In the genomic region with DNA sequence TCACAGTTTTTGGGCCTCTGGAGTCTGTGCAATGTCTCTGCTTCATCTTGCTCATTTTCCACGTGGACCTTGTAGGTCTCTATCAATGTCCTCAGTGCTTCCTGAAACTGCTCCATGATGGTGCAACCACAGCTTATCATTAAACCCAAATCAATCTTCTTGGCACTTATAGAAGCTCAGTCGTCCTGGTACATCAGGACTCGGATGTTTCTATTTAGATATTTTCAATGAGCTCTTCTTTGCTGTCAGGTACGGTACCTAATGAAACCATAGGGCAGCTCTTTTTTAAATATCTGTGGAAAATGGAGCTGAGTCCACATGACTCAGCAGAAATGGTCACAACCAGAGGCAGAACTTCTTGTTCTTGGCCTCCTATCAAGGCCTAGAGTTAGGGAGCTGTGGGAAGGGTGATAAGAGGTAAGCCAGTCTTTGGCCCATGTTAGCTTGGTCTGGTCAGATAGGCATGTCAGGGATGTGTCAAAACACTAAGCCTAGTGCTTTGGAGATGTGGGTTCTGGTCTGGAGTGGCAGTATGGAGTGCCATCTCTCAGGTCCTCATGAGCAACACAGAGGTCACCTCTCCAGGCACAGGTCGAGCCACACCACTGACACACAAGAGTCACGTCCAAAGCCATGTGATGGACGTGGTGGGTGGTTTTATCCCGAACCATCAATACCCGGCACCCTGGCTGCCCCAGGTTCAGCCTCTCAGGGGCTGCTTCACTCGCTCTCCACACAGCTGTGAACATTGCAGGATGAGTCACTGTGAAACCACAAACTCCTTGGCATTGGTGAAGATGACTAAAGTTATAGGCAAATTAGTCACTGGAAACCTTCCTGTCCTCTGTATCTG, we compare ENCODE assay signal across 8 cellular contexts.
DNase-seq lines count a peak whose midpoint lies in the region; ATAC-seq and TF ChIP-seq lines count a peak whose summit lies in the region.

No MANE protein-coding gene starts in this region.

- peaks cover 29% of the 10 kb centered on the region for H3K4me1 Mint-ChIP-seq in activated T-helper 1 cell treated with anti-CD3 and anti-CD28 coated beads, Interleukin-12 subunit alpha, Interleukin-12 subunit beta, Interleukin-2, Interleukin-4 antibody, amounts not matched to agents 30 ng/mL and 10 ng/mL and 1 ng/mL, durations not matched to agents 14 hours and 24 hours and 36 hours (ENCODE audit: low read depth)

- peak overlapping the region in 5 of 12 donors; percentile 0 to 62 (median 12) for H3K27ac ChIP-seq in heart left ventricle

- H3K27me3 ChIP-seq in heart left ventricle: no peaks in the 10 kb centered on the region
- H3K27me3 ChIP-seq in HAP-1 (ENCODE audit: low read depth): peaks cover 14% of the 10 kb centered on the region

- H3K36me3 Mint-ChIP-seq in activated T-helper 1 cell treated with anti-CD3 and anti-CD28 coated beads, Interleukin-12 subunit alpha, Interleukin-12 subunit beta, Interleukin-2, Interleukin-4 antibody, amounts not matched to agents 30 ng/mL and 10 ng/mL and 1 ng/mL, durations not matched to agents 14 hours and 24 hours and 36 hours (ENCODE audit: low read depth): no peaks in the 10 kb centered on the region

- peak; percentile 93 for DNase-seq in OCI-M1 (lab: John Stamatoyannopoulos, UW)
- DNase-seq in activated T-helper 1 cell treated with anti-CD3 and anti-CD28 coated beads, Interleukin-12 subunit alpha, Interleukin-12 subunit beta, Interleukin-2, Interleukin-4 antibody, amounts not matched to agents 30 ng/mL and 10 ng/mL and 1 ng/mL, durations not matched to agents 14 hours and 24 hours and 36 hours (ENCODE audit: low spot score): peak; percentile 65
- peak in 3 of 5 donors; percentile 26 to 61 (median 42) for DNase-seq in heart left ventricle
- DNase-seq in stimulated activated CD4-positive, alpha-beta T cell treated with anti-CD3 and anti-CD28 coated beads, Interleukin-1b, Interleukin-23, amount 100 ng/mL, for 48 hours: peak; percentile 81
- no peak for DNase-seq in posterior vena cava (ENCODE audit: low spot score)
- DNase-seq in HAP-1 (ENCODE audit: low spot score in 2 of 2): no peak

- H3K27me3 Mint-ChIP-seq in activated T-helper 1 cell treated with anti-CD3 and anti-CD28 coated beads, Interleukin-12 subunit alpha, Interleukin-12 subunit beta, Interleukin-2, Interleukin-4 antibody, amounts not matched to agents 30 ng/mL and 10 ng/mL and 1 ng/mL, durations not matched to agents 14 hours and 24 hours and 36 hours (ENCODE audit: insufficient read depth): peaks cover 2% of the 10 kb centered on the region

- TF ChIP-seq CTCF in heart left ventricle (IDR thresholded peaks at IDR 0.05): no peak

- intact Hi-C loops in activated T-helper 1 cell treated with anti-CD3 and anti-CD28 coated beads, Interleukin-12 subunit alpha, Interleukin-12 subunit beta, Interleukin-2, Interleukin-4 antibody, amounts not matched to agents 30 ng/mL and 10 ng/mL and 1 ng/mL, durations not matched to agents 14 hours and 24 hours and 36 hours (cut with micrococcal nuclease): loop anchor here (1.0 to 10.0 kb wide), 9 partner anchors 20 to 339 kb away; partner anchors contain the start of gene TBXAS1
- intact Hi-C loops in heart left ventricle (cut with DNase I) (loop anchor here in 1 of 10 donors (5.0 kb wide), 1 partner anchor 139 kb away; the partner anchor contains the start of gene HIPK2), posterior vena cava (cut with DNase I) (no loop called here)

- no peak overlapping the region for H3K4me3 Mint-ChIP-seq in activated T-helper 1 cell treated with anti-CD3 and anti-CD28 coated beads, Interleukin-12 subunit alpha, Interleukin-12 subunit beta, Interleukin-2, Interleukin-4 antibody, amounts not matched to agents 30 ng/mL and 10 ng/mL and 1 ng/mL, durations not matched to agents 14 hours and 24 hours and 36 hours

- H3K4me1 ChIP-seq in heart left ventricle (peaks cover 0 to 51% (median 23%) of the 10 kb centered on the region in 12 donors), HAP-1 (peaks cover 12% of the 10 kb centered on the region)

- H3K4me3 ChIP-seq in heart left ventricle (no peak overlapping the region), HAP-1 (no peak overlapping the region)

- 74 to 85% (median 76%) methylated on average over 6 to 10 of the region's 10 CpGs for WGBS in heart left ventricle, 4 donors

- H3K27ac Mint-ChIP-seq in activated T-helper 1 cell treated with anti-CD3 and anti-CD28 coated beads, Interleukin-12 subunit alpha, Interleukin-12 subunit beta, Interleukin-2, Interleukin-4 antibody, amounts not matched to agents 30 ng/mL and 10 ng/mL and 1 ng/mL, durations not matched to agents 14 hours and 24 hours and 36 hours: peak overlapping the region; percentile 74

- peak; percentile 84 for ATAC-seq in GM18867 (IDR thresholded peaks at IDR 0.05; ENCODE audit: unreplicated experiment)
- ATAC-seq in HG02981 (IDR thresholded peaks at IDR 0.05; ENCODE audit: unreplicated experiment): peak; percentile 91
- ATAC-seq in heart left ventricle: peak; percentile 65 to 85 (median 77)

- TF ChIP-seq POLR2A in heart left ventricle (IDR thresholded peaks at IDR 0.05): no peak

- H3K36me3 ChIP-seq in heart left ventricle: peaks cover 0 to 36% (median 0%) of the 10 kb centered on the region in 9 donors
- no peaks in the 10 kb centered on the region for H3K36me3 ChIP-seq in HAP-1 (replicated peaks)

- in situ Hi-C loops in HAP-1 (cut with MboI; ENCODE audit: low sequenced_read_pairs): no loop called here

- H3K9me3 ChIP-seq in heart left ventricle: no peaks in the 10 kb centered on the region
- no peaks in the 10 kb centered on the region for H3K9me3 ChIP-seq in HAP-1

- H3K9me3 Mint-ChIP-seq in activated T-helper 1 cell treated with anti-CD3 and anti-CD28 coated beads, Interleukin-12 subunit alpha, Interleukin-12 subunit beta, Interleukin-2, Interleukin-4 antibody, amounts not matched to agents 30 ng/mL and 10 ng/mL and 1 ng/mL, durations not matched to agents 14 hours and 24 hours and 36 hours: no peaks in the 10 kb centered on the region

Comparison
In these comparisons a context has a peak if more than half of its experiments do, and no peak if none do; other contexts are left out.
1. DNase-seq: peak in OCI-M1 (single experiment), activated T-helper 1 cell treated with anti-CD3 and anti-CD28 coated beads, Interleukin-12 subunit alpha, Interleukin-12 subunit beta, Interleukin-2, Interleukin-4 antibody, amounts not matched to agents 30 ng/mL and 10 ng/mL and 1 ng/mL, durations not matched to agents 14 hours and 24 hours and 36 hours (single experiment), heart left ventricle (3 of 5) and stimulated activated CD4-positive, alpha-beta T cell treated with anti-CD3 and anti-CD28 coated beads, Interleukin-1b, Interleukin-23, amount 100 ng/mL, for 48 hours (single experiment); none in posterior vena cava (single experiment) and HAP-1 (0 of 2).
2. Peak in every context shown above with its lines, with median percentiles within 50 percentile points of each other: ATAC-seq.